ENCODE assay signal across 19 cellular contexts in the genomic region with DNA sequence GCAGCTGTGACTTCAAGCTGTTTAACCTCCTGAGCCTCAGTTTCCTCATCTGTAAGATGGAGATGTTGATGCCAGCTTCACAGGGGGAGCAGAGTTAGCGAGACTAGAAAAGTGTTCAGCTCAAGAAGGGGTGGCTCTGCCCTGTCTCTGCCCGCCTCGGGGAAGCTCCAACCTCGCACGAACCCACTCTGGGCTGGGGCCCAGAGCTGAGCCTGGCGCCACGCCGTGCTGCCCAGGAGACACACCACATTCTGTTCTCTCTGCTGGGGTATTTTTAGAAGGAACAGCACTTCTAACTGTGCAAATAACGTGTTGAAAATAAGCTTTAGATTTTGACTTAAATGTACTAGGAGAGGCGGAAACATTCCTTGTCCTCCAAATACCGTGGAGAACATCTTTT.
DNase-seq lines count a peak whose midpoint lies in the region; ATAC-seq, FAIRE-seq and TF ChIP-seq lines count a peak whose summit lies in the region.
"Had no signal": no experiment of that assay in that cellular context is flagged by ENCODE, and none has a peak within 500 bp of the region (broad histone marks: within the 10 kb centered on the region; RNA-seq: fewer than 3 reads in every experiment).

No MANE protein-coding gene starts in this region.

- no peaks in the 10 kb centered on the region for H3K36me3 ChIP-seq in BLaER1
- no peaks in the 10 kb centered on the region for H3K36me3 ChIP-seq in gastroesophageal sphincter
- no peaks in the 10 kb centered on the region for H3K36me3 ChIP-seq in adrenal gland (replicated peaks in 1 of 2)

- peaks cover 38% of the 10 kb centered on the region for H3K4me1 ChIP-seq in BLaER1
- no peaks in the 10 kb centered on the region for H3K4me1 ChIP-seq in gastroesophageal sphincter
- H3K4me1 ChIP-seq in adrenal gland (replicated peaks in 1 of 2): peaks cover 0 to 6% of the 10 kb centered on the region in 2 donors

- TF ChIP-seq CTCF in gastroesophageal sphincter (IDR thresholded peaks at IDR 0.05): no peak
- no peak for TF ChIP-seq CTCF in adrenal gland (IDR thresholded peaks at IDR 0.05)

- H3K27ac ChIP-seq in BLaER1 (no peak overlapping the region), gastroesophageal sphincter (peak overlapping the region in 2 of 4 donors; percentile 65 to 73), adrenal gland (no peak overlapping the region)

- H4K20me1 ChIP-seq in BLaER1: no peaks in the 10 kb centered on the region; the same call in 1 of the 2 replicates

- H3K9me3 ChIP-seq in BLaER1 (no peaks in the 10 kb centered on the region), gastroesophageal sphincter (no peaks in the 10 kb centered on the region), adrenal gland (replicated peaks in 1 of 3) (no peaks in the 10 kb centered on the region)

- no peak overlapping the region for H3K9ac ChIP-seq in BLaER1

- TF ChIP-seq EP300 in gastroesophageal sphincter (IDR thresholded peaks at IDR 0.05): no peak

- ATAC-seq in gastroesophageal sphincter (peak; percentile 73), left ventricle myocardium superior (peak; percentile 87)
- ATAC-seq: Panc1 had no signal

- H3K27me3 ChIP-seq in BLaER1: no peaks in the 10 kb centered on the region
- peaks cover 17% of the 10 kb centered on the region for H3K27me3 ChIP-seq in gastroesophageal sphincter
- H3K27me3 ChIP-seq in adrenal gland: no peaks in the 10 kb centered on the region

- H3K4me3 ChIP-seq in BLaER1: no peak overlapping the region
- no peak overlapping the region for H3K4me3 ChIP-seq in gastroesophageal sphincter
- H3K4me3 ChIP-seq in adrenal gland: no peak overlapping the region

- H3K4me2 ChIP-seq in BLaER1: peak overlapping the region; percentile 12; the same call in 1 of the 2 replicates

- intact Hi-C loops in left ventricle myocardium superior (cut with micrococcal nuclease): no loop called here
- intact Hi-C loops in posterior cingulate gyrus (cut with DNase I): no loop called here
- intact Hi-C loops in adrenal gland (cut with DNase I): no loop called here

- 61 to 65% methylated on average over 4 to 5 of the region's 11 CpGs for WGBS in gastroesophageal sphincter (ENCODE audit: low coverage in 1 of 2), 2 donors
- WGBS in adrenal gland, 4 donors: 82 to 91% (median 87%) methylated on average over 10 to 11 of the region's 11 CpGs

- no peak for FAIRE-seq in GM12891 (lab: Jason Lieb, UNC)

- peak; percentile 78 for DNase-seq in left ventricle myocardium superior
- DNase-seq in posterior cingulate gyrus: peak in 7 of 10 donors; percentile 19 to 94 (median 54)
- no peak for DNase-seq in cerebellar cortex (ENCODE audit: low spot score)
- no peak for DNase-seq in GM12891 (ENCODE audit: insufficient read length, low spot score)
- DNase-seq in NCI-H2196 treated with DMSO at 0.1 percent for 48 hours (lab: John Stamatoyannopoulos, UW; ENCODE audit: unreplicated experiment): no peak
- no peak for DNase-seq in adrenal gland
- DNase-seq: AML-193; EL; H7; MV-4-11; NCI-H1105 treated with DMSO at 0.1 percent for 48 hours; NCI-H2029 treated with DMSO at 0.1 percent for 48 hours; NCI-H345; NCI-H524; NCI-H774; NK-92 treated with Interleukin-12 subunit alpha and Interleukin-12 subunit beta, amount 100 ng/mL, for 24 hours had no signal

- TF ChIP-seq POLR2A in gastroesophageal sphincter (IDR thresholded peaks at IDR 0.05) (no peak), GM12891 (IDR thresholded peaks at IDR 0.05; ENCODE audit: low read depth, low read length) (no peak), adrenal gland (IDR thresholded peaks at IDR 0.05) (no peak)

TF ChIP-seq in GM12891, 5 proteins besides CTCF, POLR2A, EP300 and RAD21:
- TF ChIP-seq SPI1 (IDR thresholded peaks at IDR 0.05; ENCODE audit: low read depth, low read length) (no peak), PAX5 (IDR thresholded peaks at IDR 0.05; ENCODE audit: insufficient read depth, low read length, severe bottlenecking) (no peak), POLR2AphosphoS5 (IDR thresholded peaks at IDR 0.05; ENCODE audit: low read depth, low read length) (no peak), POU2F2 (IDR thresholded peaks at IDR 0.05; ENCODE audit: low read depth, low read length) (no peak), TAF1 (IDR thresholded peaks at IDR 0.05; ENCODE audit: low read depth, low read length) (no peak)

Comparison
In these comparisons a context has a peak if more than half of its experiments do, and no peak if none do; other contexts are left out.
1. DNase-seq: peak in left ventricle myocardium superior (single experiment) and posterior cingulate gyrus (7 of 10); none in cerebellar cortex (single experiment), GM12891 (single experiment), NCI-H2196 treated with DMSO at 0.1 percent for 48 hours (single experiment) and adrenal gland (0 of 7).